In genomic region chr9:95385521-95385920, GRCh38 we compare ENCODE assay signal across 1 cellular context.
TF ChIP-seq lines count a peak whose summit lies in the region.

No MANE protein-coding gene starts in this region.

TF ChIP-seq in K562, 482 proteins besides CTCF, POLR2A, EP300 and RAD21 (continued from another document):
- no peak for TF ChIP-seq CHAMP1 (IDR thresholded peaks at IDR 0.05)
- TF ChIP-seq GABPA (tag; conservative IDR thresholded peaks at IDR 0.05; ENCODE audit: low read depth): no peak
- no peak for TF ChIP-seq ESRRB (CRISPR knock-in tag; IDR thresholded peaks at IDR 0.05; ENCODE audit: borderline replicate concordance)
- no peak for TF ChIP-seq POLR3A (IDR thresholded peaks at IDR 0.05; ENCODE audit: borderline replicate concordance, extremely low read depth, insufficient read depth, insufficient read length)
- TF ChIP-seq FOXP1 (CRISPR knock-in tag; IDR thresholded peaks at IDR 0.05): no peak
- no peak for TF ChIP-seq RBBP5 (IDR thresholded peaks at IDR 0.05; ENCODE audit: borderline replicate concordance, insufficient read depth, low read length, poor library complexity, severe bottlenecking)
- TF ChIP-seq RAD51 (IDR thresholded peaks at IDR 0.05; ENCODE audit: borderline replicate concordance, low read depth): no peak
- TF ChIP-seq ZNF175 (CRISPR knock-in tag; IDR thresholded peaks at IDR 0.05; ENCODE audit: low read depth): no peak
- no peak for TF ChIP-seq SRSF9 (IDR thresholded peaks at IDR 0.05; ENCODE audit: borderline replicate concordance, low read depth, low read length)
- no peak for TF ChIP-seq NR0B1 (IDR thresholded peaks at IDR 0.05; ENCODE audit: partially characterized antibody)
- TF ChIP-seq ZBTB17 (CRISPR knock-in tag; IDR thresholded peaks at IDR 0.05): no peak
- TF ChIP-seq MEIS2 (IDR thresholded peaks at IDR 0.05; ENCODE audit: partially characterized antibody): no peak
- no peak for TF ChIP-seq ATF7 (IDR thresholded peaks at IDR 0.05)
- TF ChIP-seq SETDB1 (IDR thresholded peaks at IDR 0.05; ENCODE audit: low read length): no peak
- TF ChIP-seq ZKSCAN3 (CRISPR knock-in tag; IDR thresholded peaks at IDR 0.05): no peak
- no peak for TF ChIP-seq THRAP3 (IDR thresholded peaks at IDR 0.05; ENCODE audit: borderline replicate concordance)
- TF ChIP-seq ZNF133 (CRISPR knock-in tag; IDR thresholded peaks at IDR 0.05): no peak
